In the genomic region with DNA sequence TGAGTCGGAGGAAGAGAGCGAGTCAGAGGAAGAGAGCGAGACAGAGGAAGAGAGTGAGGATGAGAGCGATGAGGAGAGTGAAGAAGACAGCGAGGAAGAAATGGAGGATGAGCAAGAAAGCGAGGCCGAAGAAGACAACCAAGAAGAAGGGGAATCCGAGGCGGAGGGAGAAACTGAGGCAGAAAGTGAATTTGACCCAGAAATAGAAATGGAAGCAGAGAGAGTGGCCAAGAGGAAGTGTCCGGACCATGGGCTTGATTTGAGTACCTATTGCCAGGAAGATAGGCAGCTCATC, we compare ENCODE assay signal across 8 cellular contexts. TPM values are rescaled to one million over a fixed set of nuclear protein-coding genes. Genes with fewer than 3 reads are reported as not detected.
DNase-seq lines count a peak whose midpoint lies in the region; ATAC-seq, FAIRE-seq and TF ChIP-seq lines count a peak whose summit lies in the region.

No MANE protein-coding gene starts in this region.

- peaks cover 12% of the 10 kb centered on the region for H4K20me1 ChIP-seq in PC-9 (ENCODE audit: insufficient read depth)
- H4K20me1 ChIP-seq in endothelial cell of umbilical vein (replicated peaks; ENCODE audit: control insufficient read depth, extremely low read depth, insufficient read depth, low read length) = no peaks in the 10 kb centered on the region

- no TSS peak for BruUV-seq in PC-9 (replicated peaks; lab: Mats Ljungman, UMichigan)
- BruUV-seq in endothelial cell of umbilical vein (replicated peaks; lab: Mats Ljungman, UMichigan) = no TSS peak

- H3K9me3 Mint-ChIP-seq in CD8-positive, alpha-beta memory T cell = peaks cover 21 to 33% (median 28%) of the 10 kb centered on the region in 5 donors

- H3K36me3 ChIP-seq in CD8-positive, alpha-beta memory T cell (ENCODE audit: insufficient read depth, low read length) = no peaks in the 10 kb centered on the region
- H3K36me3 ChIP-seq in PC-9 (ENCODE audit: low read depth) (peaks cover 24% of the 10 kb centered on the region), endothelial cell of umbilical vein (ENCODE audit: control insufficient read depth in 2 of 2, extremely low read depth in 1 of 2, insufficient read depth in 2 of 2, low read length in 2 of 2) (peaks cover 0 to 3% of the 10 kb centered on the region in 2 experiments), ovary (no peaks in the 10 kb centered on the region)

- intact Hi-C loops in PC-9 (cut with micrococcal nuclease; ENCODE audit: unreplicated experiment) = loop anchor here (2.0 to 5.0 kb wide), 3 partner anchors 134 to 485 kb away; no protein-coding TSS in a partner anchor
- intact Hi-C loops in endothelial cell of umbilical vein (cut with micrococcal nuclease) = loop anchor here (2.0 kb wide), 3 partner anchors 33 to 133 kb away; no protein-coding TSS in a partner anchor
- intact Hi-C loops in ovary (cut with DNase I) = loop anchor here in 1 of 4 donors (5.0 kb wide), 1 partner anchor 46 kb away; a partner anchor contains a TSS

- peaks cover 54% of the 10 kb centered on the region for H3K79me2 ChIP-seq in PC-9 (ENCODE audit: low read depth)
- peaks cover 40% of the 10 kb centered on the region for H3K79me2 ChIP-seq in endothelial cell of umbilical vein (ENCODE audit: control insufficient read depth, insufficient read depth, low read length)

- TF ChIP-seq CTCF in PC-9 (conservative IDR thresholded peaks at IDR 0.05) (no peak), endothelial cell of umbilical vein (IDR thresholded peaks at IDR 0.05; ENCODE audit: extremely low read depth in 1 of 2, insufficient read depth in 1 of 2, low read depth in 1 of 2, low read length in 2 of 2) (no peak), ovary (IDR thresholded peaks at IDR 0.05) (no peak)

- H3K9me2 ChIP-seq in PC-9 (ENCODE audit: insufficient read depth) = no peaks in the 10 kb centered on the region

- peaks cover 15 to 37% (median 33%) of the 10 kb centered on the region in 3 donors for H3K36me3 Mint-ChIP-seq in CD8-positive, alpha-beta memory T cell

- H3K9me3 ChIP-seq in CD8-positive, alpha-beta memory T cell (ENCODE audit: low read length) = peaks cover 14% of the 10 kb centered on the region
- peaks cover 33% of the 10 kb centered on the region for H3K9me3 ChIP-seq in PC-9 (ENCODE audit: insufficient read depth, low read depth)
- no peaks in the 10 kb centered on the region for H3K9me3 ChIP-seq in endothelial cell of umbilical vein (replicated peaks; ENCODE audit: control insufficient read depth, insufficient read depth, low read length)
- H3K9me3 ChIP-seq in ovary = no peaks in the 10 kb centered on the region

- peaks cover 31% of the 10 kb centered on the region for H3K4me1 ChIP-seq in CD8-positive, alpha-beta memory T cell (ENCODE audit: insufficient read depth, low read length)
- H3K4me1 ChIP-seq in PC-9 (replicated peaks; ENCODE audit: insufficient read depth) (peaks cover 47% of the 10 kb centered on the region), endothelial cell of umbilical vein (ENCODE audit: control insufficient read depth, extremely low read depth, insufficient read depth, low read length) (peaks cover 29% of the 10 kb centered on the region), ovary (ENCODE audit: insufficient read depth) (peaks cover 6% of the 10 kb centered on the region)

- no peak for TF ChIP-seq EP300 in ovary (IDR thresholded peaks at IDR 0.05)

- H3K4me2 ChIP-seq in PC-9 (peak overlapping the region; percentile 87), endothelial cell of umbilical vein (ENCODE audit: insufficient read depth, low read length) (peak overlapping the region; percentile 80)

- H3K27ac ChIP-seq in CD8-positive, alpha-beta memory T cell (ENCODE audit: low read depth, low read length) = peak overlapping the region; percentile 73
- peak overlapping the region; percentile 89 for H3K27ac ChIP-seq in PC-9
- peak overlapping the region; percentile 67 for H3K27ac ChIP-seq in endothelial cell of umbilical vein (ENCODE audit: insufficient read depth, low read depth, low read length)
- H3K27ac ChIP-seq in ovary = peak overlapping the region in 1 of 2 donors; percentile 95

- dilution Hi-C loops in endothelial cell of umbilical vein (cut with MboI; ENCODE audit: extremely low pct_ligation_motif_present, low sequenced_read_pairs) = no loop called here

- peak overlapping the region; percentile 90 for H3K4me3 ChIP-seq in CD8-positive, alpha-beta memory T cell (ENCODE audit: low read length)
- H3K4me3 ChIP-seq in PC-9 = peak overlapping the region; percentile 88
- peak overlapping the region in 2 of 3 experiments; percentile 47 to 59 for H3K4me3 ChIP-seq in endothelial cell of umbilical vein (replicated peaks in 1 of 3; ENCODE audit: insufficient read depth in 1 of 3, low read depth in 1 of 3, low read length in 3 of 3)
- peak overlapping the region; percentile 71 for H3K4me3 ChIP-seq in ovary

- H2AFZ ChIP-seq in PC-9 = peak overlapping the region; percentile 92
- H2AFZ ChIP-seq in endothelial cell of umbilical vein (ENCODE audit: low read depth, low read length) = peak overlapping the region; percentile 7

- TF ChIP-seq POLR2A in endothelial cell of umbilical vein (IDR thresholded peaks at IDR 0.05; ENCODE audit: low read depth, low read length) = no peak
- TF ChIP-seq POLR2A in ovary (IDR thresholded peaks at IDR 0.05) = no peak

- CTCF ChIA-PET in CD8-positive, alpha-beta memory T cell (lab: Charles Lee) = no interaction called here
- CTCF ChIA-PET in PC-9 (lab: Charles Lee) (no interaction called here), endothelial cell of umbilical vein (lab: Charles Lee) (interaction anchor here (1.0 to 1.3 kb wide), 2 partner anchors 44 to 603 kb away, joined by 3 to 6 read pairs; no protein-coding TSS in a partner anchor)

- peak overlapping the region; percentile 92 to 99 (median 96) for H3K4me3 Mint-ChIP-seq in CD8-positive, alpha-beta memory T cell

- no peak overlapping the region for H3K9ac ChIP-seq in endothelial cell of umbilical vein (replicated peaks; ENCODE audit: extremely low read depth, insufficient read depth, low read length)

- WGBS in ovary, 3 donors = 73 to 82% (median 75%) methylated on average over 10 of the region's 10 CpGs

- POLR2A ChIA-PET in CD8-positive, alpha-beta memory T cell (lab: Charles Lee) = no interaction called here
- POLR2A ChIA-PET in PC-9 (lab: Charles Lee; ENCODE audit: unreplicated experiment) (no interaction called here), endothelial cell of umbilical vein (lab: Charles Lee) (no interaction called here)

- H3K27me3 Mint-ChIP-seq in CD8-positive, alpha-beta memory T cell = peaks cover 2 to 9% of the 10 kb centered on the region in 2 donors

- peaks cover 13% of the 10 kb centered on the region for H3F3A ChIP-seq in PC-9 (ENCODE audit: insufficient read depth, low read depth)

- peak overlapping the region; percentile 83 to 99 (median 96) for H3K27ac Mint-ChIP-seq in CD8-positive, alpha-beta memory T cell

- H3K4me1 Mint-ChIP-seq in CD8-positive, alpha-beta memory T cell = peaks cover 45 to 65% (median 58%) of the 10 kb centered on the region in 3 donors

- no peak for DNase-seq in CD8-positive, alpha-beta memory T cell
- DNase-seq in PC-9 (no peak), endothelial cell of umbilical vein (ENCODE audit: low read depth, low spot score) (no peak), ovary (no peak), NCI-H1048 (lab: John Stamatoyannopoulos, UW) (no peak), ureter (ENCODE audit: low spot score) (no peak)
- DNase-seq in stimulated activated CD4-positive, alpha-beta T cell treated with anti-CD3 and anti-CD28 coated beads, Interleukin-4, amount 100 ng/mL, for 24 hours = no peak

- H3K9me1 ChIP-seq in endothelial cell of umbilical vein (replicated peaks; ENCODE audit: control insufficient read depth, extremely low read depth, insufficient read depth, low read length) = no peaks in the 10 kb centered on the region

- FAIRE-seq in endothelial cell of umbilical vein (lab: Jason Lieb, UNC) = no peak

- no peaks in the 10 kb centered on the region for H3K27me3 ChIP-seq in CD8-positive, alpha-beta memory T cell (ENCODE audit: insufficient read depth, low read length, poor library complexity, severe bottlenecking)
- H3K27me3 ChIP-seq in PC-9 (ENCODE audit: insufficient read depth, low read depth) = no peaks in the 10 kb centered on the region
- no peaks in the 10 kb centered on the region for H3K27me3 ChIP-seq in endothelial cell of umbilical vein (ENCODE audit: control insufficient read depth in 2 of 2, insufficient read depth in 2 of 2, low read length in 2 of 2)
- H3K27me3 ChIP-seq in ovary = no peaks in the 10 kb centered on the region

- no peak for ATAC-seq in GM18858 (IDR thresholded peaks at IDR 0.05; ENCODE audit: unreplicated experiment)

TF ChIP-seq in endothelial cell of umbilical vein, 7 proteins besides CTCF, POLR2A, EP300 and RAD21 (continues in another document):
- TF ChIP-seq EZH2 (IDR thresholded peaks at IDR 0.05; ENCODE audit: borderline replicate concordance, low read depth, low read length, severe bottlenecking) = no peak

RNA-seq across cellular contexts. Expression of a gene that starts 0.8 kb away (rescaled TPM):
- 10 to 100 TPM; 36.8 to 40.4 TPM for total RNA-seq in CD8-positive, alpha-beta memory T cell
- polyA plus RNA-seq in CD8-positive, alpha-beta memory T cell = 40.4 TPM
- 91.7 and 100 TPM in 2 replicates for total RNA-seq in PC-9 (2021)
- total RNA-seq in endothelial cell of umbilical vein = 62.3 and 72.0 TPM in 2 replicates
- 20.9 and 31.7 TPM in 2 replicates for polyA plus RNA-seq in endothelial cell of umbilical vein
- polyA plus RNA-seq in endothelial cell of umbilical vein (2011; cell fraction: cytosol; rRNA removed) = 48.7 and 50.3 TPM in 2 replicates
- polyA plus RNA-seq in endothelial cell of umbilical vein (2011; cell fraction: nucleus; rRNA removed) = 82.4 and 92.5 TPM in 2 replicates
- polyA plus RNA-seq in endothelial cell of umbilical vein (2012) = 48.1 and 49.6 TPM in 2 replicates
- 108 and 131 TPM in 2 replicates for polyA minus RNA-seq in endothelial cell of umbilical vein
- 56.6 TPM for polyA minus RNA-seq in endothelial cell of umbilical vein (2011; cell fraction: cytosol; rRNA and poly(A)+ RNA removed)
- polyA minus RNA-seq in endothelial cell of umbilical vein (2011; cell fraction: nucleus; rRNA and poly(A)+ RNA removed) = 21.0 and 29.0 TPM in 2 replicates
- 10 to 100 TPM; 13.0 to 54.6 (median 45.7) TPM for total RNA-seq in ovary
- 10 to 100 TPM in 1 of 2 donors, 1 to 10 TPM in 1; 9.9 to 50.0 TPM for polyA plus RNA-seq in ovary
- total RNA-seq in ureter = 93.6 TPM

RNA-seq across cellular contexts. Expression of a gene that starts 45.1 kb away (rescaled TPM):
- total RNA-seq in CD8-positive, alpha-beta memory T cell = under 1 TPM; 0.26 to 0.69 TPM
- not detected for polyA plus RNA-seq in CD8-positive, alpha-beta memory T cell
- total RNA-seq in PC-9 (2021) = 14.8 and 17.5 TPM in 2 replicates
- total RNA-seq in endothelial cell of umbilical vein = 23.7 and 26.6 TPM in 2 replicates
- 9.2 and 11.1 TPM in 2 replicates for polyA plus RNA-seq in endothelial cell of umbilical vein
- polyA plus RNA-seq in endothelial cell of umbilical vein (2011; cell fraction: cytosol; rRNA removed) = 7.3 and 8.4 TPM in 2 replicates
- 7.5 and 9.6 TPM in 2 replicates for polyA plus RNA-seq in endothelial cell of umbilical vein (2011; cell fraction: nucleus; rRNA removed)
- polyA plus RNA-seq in endothelial cell of umbilical vein (2012) = 14.5 and 18.8 TPM in 2 replicates
- polyA minus RNA-seq in endothelial cell of umbilical vein = 5.2 and 5.7 TPM in 2 replicates
- 5.5 TPM for polyA minus RNA-seq in endothelial cell of umbilical vein (2011; cell fraction: cytosol; rRNA and poly(A)+ RNA removed)
- 3.9 and 8.0 TPM in 2 replicates for polyA minus RNA-seq in endothelial cell of umbilical vein (2011; cell fraction: nucleus; rRNA and poly(A)+ RNA removed)
- 10 to 100 TPM in 3 of 7 donors, 1 to 10 TPM in 4; 6.4 to 40.2 (median 9.4) TPM for total RNA-seq in ovary
- 1 to 10 TPM; 5.5 TPM for polyA plus RNA-seq in ovary
- total RNA-seq in ureter = 13.4 TPM
